In genomic region chrX:107677909-107678308, GRCh38 we compare ENCODE assay signal across 1 cellular context.
TF ChIP-seq lines count a peak whose summit lies in the region.

No MANE protein-coding gene starts in this region.

TF ChIP-seq in K562, 482 proteins besides CTCF, POLR2A, EP300 and RAD21 (continued from another document):
- TF ChIP-seq HDGF (IDR thresholded peaks at IDR 0.05): no peak
- TF ChIP-seq, protein P1, sequence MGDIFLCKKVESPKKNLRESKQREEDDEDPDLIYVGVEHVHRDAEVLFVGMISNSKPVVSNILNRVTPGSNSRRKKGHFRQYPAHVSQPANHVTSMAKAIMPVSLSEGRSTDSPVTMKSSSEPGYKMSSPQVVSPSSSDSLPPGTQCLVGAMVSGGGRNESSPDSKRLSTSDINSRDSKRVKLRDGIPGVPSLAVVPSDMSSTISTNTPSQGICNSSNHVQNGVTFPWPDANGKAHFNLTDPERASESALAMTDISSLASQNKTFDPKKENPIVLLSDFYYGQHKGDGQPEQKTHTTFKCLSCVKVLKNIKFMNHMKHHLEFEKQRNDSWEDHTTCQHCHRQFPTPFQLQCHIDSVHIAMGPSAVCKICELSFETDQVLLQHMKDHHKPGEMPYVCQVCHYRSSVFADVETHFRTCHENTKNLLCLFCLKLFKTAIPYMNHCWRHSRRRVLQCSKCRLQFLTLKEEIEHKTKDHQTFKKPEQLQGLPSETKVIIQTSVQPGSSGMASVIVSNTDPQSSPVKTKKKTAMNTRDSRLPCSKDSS (IDR thresholded peaks at IDR 0.05; ENCODE audit: low read depth, partially characterized antibody): no peak
- no peak for TF ChIP-seq ZNF589 (CRISPR knock-in tag; IDR thresholded peaks at IDR 0.05; ENCODE audit: low read depth)
- TF ChIP-seq ZNF354B (CRISPR knock-in tag; IDR thresholded peaks at IDR 0.05): no peak
- no peak for TF ChIP-seq CBX1 (IDR thresholded peaks at IDR 0.05; ENCODE audit: low read depth)
- no peak for TF ChIP-seq POU5F1 (IDR thresholded peaks at IDR 0.05; ENCODE audit: borderline replicate concordance, low read depth, low read length, partially characterized antibody)
